In genomic region chr4:8598391-8599090, GRCh38 we compare ENCODE assay signal across 1 cellular context.
TF ChIP-seq lines count a peak whose summit lies in the region.

No MANE protein-coding gene starts in this region.

TF ChIP-seq in H1, 55 proteins besides CTCF, POLR2A, EP300 and RAD21:
- TF ChIP-seq ASH2L (IDR thresholded peaks at IDR 0.05; ENCODE audit: low read length) = no peak
- no peak for TF ChIP-seq SP2 (IDR thresholded peaks at IDR 0.05; ENCODE audit: low read length)
- no peak for TF ChIP-seq BRCA1 (IDR thresholded peaks at IDR 0.05; ENCODE audit: low read depth, low read length)
TF ChIP-seq in H1: peak in this region for 0.
